20 cellular contexts compared by ENCODE assay signal in the genomic region with DNA sequence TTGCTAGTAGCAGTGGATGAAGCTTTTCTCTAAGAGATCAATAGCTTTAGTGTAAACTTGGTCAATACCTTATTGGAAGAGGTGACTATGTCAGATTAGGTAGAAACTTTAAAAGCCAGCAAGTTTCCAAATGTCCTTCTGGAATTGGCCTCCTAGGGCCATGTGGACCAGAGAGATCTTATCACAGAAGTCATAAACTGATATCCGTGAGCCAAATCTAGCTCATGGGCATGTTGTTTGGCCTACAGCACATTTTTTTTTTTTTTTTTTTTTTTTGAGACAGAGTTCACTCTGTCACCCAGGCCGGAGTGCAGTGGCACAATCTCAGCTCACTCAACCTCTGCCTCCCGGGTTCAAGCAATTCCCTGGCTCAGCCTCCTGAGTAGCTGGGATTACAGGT.
DNase-seq lines count a peak whose midpoint lies in the region; ATAC-seq and TF ChIP-seq lines count a peak whose summit lies in the region.
"Had no signal": no experiment of that assay in that cellular context is flagged by ENCODE, and none has a peak within 500 bp of the region (broad histone marks: within the 10 kb centered on the region; RNA-seq: fewer than 3 reads in every experiment).

No MANE protein-coding gene starts in this region.

- H3K27me3 Mint-ChIP-seq in MCF 10A (ENCODE audit: insufficient read depth, unreplicated experiment), result no peaks in the 10 kb centered on the region
- H3K27me3 Mint-ChIP-seq: B cell; CD4-positive, alpha-beta T cell had no signal

- H3K9me3 ChIP-seq in mammary epithelial cell (replicated peaks; ENCODE audit: insufficient read depth, low read length) (no peaks in the 10 kb centered on the region), adrenal gland (replicated peaks in 1 of 3) (no peaks in the 10 kb centered on the region), right lobe of liver (no peaks in the 10 kb centered on the region), gastrocnemius medialis (no peaks in the 10 kb centered on the region)
- H3K9me3 ChIP-seq: BLaER1 had no signal

- no peak overlapping the region for H3K4me3 ChIP-seq in mammary epithelial cell (replicated peaks in 1 of 3; ENCODE audit: insufficient read depth in 1 of 3, low read depth in 2 of 3, low read length in 3 of 3)
- no peak overlapping the region for H3K4me3 ChIP-seq in adrenal gland
- H3K4me3 ChIP-seq in right lobe of liver, result no peak overlapping the region
- H3K4me3 ChIP-seq in gastrocnemius medialis, result no peak overlapping the region
- H3K4me3 ChIP-seq: BLaER1, GM23338 had no signal

- DNase-seq in MCF 10A (ENCODE audit: unreplicated experiment) (no peak), mammary epithelial cell (no peak), adrenal gland (peak in 4 of 7 donors; percentile 15 to 37 (median 24)), right lobe of liver (peak in 2 of 3 donors; percentile 61 to 66), gastrocnemius medialis (no peak), SW 1271 (lab: John Stamatoyannopoulos, UW) (no peak), EL (no peak), RPMI8226 (no peak)
- DNase-seq: CD4-positive, alpha-beta T cell; CD8-positive, alpha-beta memory T cell; DMS 273 treated with DMSO at 0.1 percent for 48 hours; DMS79; GF-D8; H9 had no signal

- no peak for TF ChIP-seq POLR2A in adrenal gland (IDR thresholded peaks at IDR 0.05)
- no peak for TF ChIP-seq POLR2A in right lobe of liver (IDR thresholded peaks at IDR 0.05)
- TF ChIP-seq POLR2A in gastrocnemius medialis (IDR thresholded peaks at IDR 0.05), result no peak

- no peaks in the 10 kb centered on the region for H3K36me3 ChIP-seq in mammary epithelial cell (ENCODE audit: insufficient read depth, low read length)
- no peaks in the 10 kb centered on the region for H3K36me3 ChIP-seq in adrenal gland (replicated peaks in 1 of 2)
- no peaks in the 10 kb centered on the region for H3K36me3 ChIP-seq in right lobe of liver
- no peaks in the 10 kb centered on the region for H3K36me3 ChIP-seq in gastrocnemius medialis
- H3K36me3 ChIP-seq: BLaER1 had no signal

- H3K4me1 Mint-ChIP-seq in MCF 10A (ENCODE audit: insufficient read depth, unreplicated experiment), result peaks cover 7% of the 10 kb centered on the region
- H3K4me1 Mint-ChIP-seq: CD8-positive, alpha-beta memory T cell had no signal

- no TSS peak for BruUV-seq in MCF 10A (replicated peaks; lab: Mats Ljungman, UMichigan)
- BruUV-seq in mammary epithelial cell (replicated peaks; lab: Mats Ljungman, UMichigan), result no TSS peak

- dilution Hi-C loops in mammary epithelial cell (cut with HindIII; ENCODE audit: low sequenced_read_pairs), result no loop called here

- in situ Hi-C loops in mammary epithelial cell (cut with MboI; ENCODE audit: low sequenced_read_pairs in 2 of 2) (no loop called here), gastrocnemius medialis (cut with MboI; ENCODE audit: low sequenced_read_pairs in 4 of 4) (no loop called here)

- TF ChIP-seq CTCF in MCF 10A (IDR thresholded peaks at IDR 0.05; ENCODE audit: unreplicated experiment) (no peak), mammary epithelial cell (conservative IDR thresholded peaks at IDR 0.05 in 1 of 2, IDR thresholded peaks at IDR 0.05 in 1 of 2; ENCODE audit: extremely low read depth in 1 of 2, insufficient read depth in 1 of 2, low read depth in 1 of 2, low read length in 2 of 2) (no peak), adrenal gland (IDR thresholded peaks at IDR 0.05) (no peak), right lobe of liver (IDR thresholded peaks at IDR 0.05) (no peak), gastrocnemius medialis (IDR thresholded peaks at IDR 0.05 in 4 of 5, conservative IDR thresholded peaks at IDR 0.05 in 1 of 5) (no peak)

- H3K27ac ChIP-seq in mammary epithelial cell (ENCODE audit: insufficient read depth, low read depth, low read length) (no peak overlapping the region), adrenal gland (no peak overlapping the region), right lobe of liver (peak overlapping the region in 2 of 3 donors; percentile 72 to 80), gastrocnemius medialis (peak overlapping the region in 3 of 4 donors; percentile 37 to 81 (median 57))
- H3K27ac ChIP-seq: 22Rv1, BLaER1 had no signal

- intact Hi-C loops in MCF 10A (cut with micrococcal nuclease) (no loop called here), mammary epithelial cell (cut with micrococcal nuclease) (no loop called here), adrenal gland (cut with DNase I) (no loop called here), right lobe of liver (cut with DNase I) (no loop called here), gastrocnemius medialis (cut with DNase I; ENCODE audit: low total_unique reads) (no loop called here)

- POLR2A ChIA-PET in MCF 10A (lab: Yijun Ruan, JAX), result interaction anchor here (0.6 to 2.5 kb wide), 12 partner anchors 11 to 58 kb away, joined by 3 to 12 read pairs (median 3); no protein-coding TSS in a partner anchor

- peak overlapping the region; percentile 72 for H3K27ac Mint-ChIP-seq in MCF 10A (ENCODE audit: low read depth, unreplicated experiment)
- H3K27ac Mint-ChIP-seq: B cell; CD14-positive monocyte; CD4-positive, alpha-beta T cell; CD8-positive, alpha-beta memory T cell; GM23338; H9 had no signal

- no peaks in the 10 kb centered on the region for H3K36me3 Mint-ChIP-seq in MCF 10A (ENCODE audit: insufficient read depth, unreplicated experiment)
- H3K36me3 Mint-ChIP-seq: CD14-positive monocyte; CD8-positive, alpha-beta memory T cell had no signal

- no peak overlapping the region for H3K9ac ChIP-seq in mammary epithelial cell (ENCODE audit: insufficient read depth, low read length)
- H3K9ac ChIP-seq: BLaER1 had no signal

- CTCF ChIA-PET in MCF 10A (lab: Yijun Ruan, JAX), result interaction anchor here (0.5 to 2.4 kb wide), 4 partner anchors 15 to 1103 kb away, joined by 3 to 23 read pairs (median 6); partner anchors contain the start of gene GHR
- CTCF ChIA-PET in mammary epithelial cell (lab: Charles Lee; ENCODE audit: low non-redundant PET), result no interaction called here

- no peaks in the 10 kb centered on the region for H3K27me3 ChIP-seq in mammary epithelial cell (ENCODE audit: insufficient read depth, low read length)
- no peaks in the 10 kb centered on the region for H3K27me3 ChIP-seq in adrenal gland
- H3K27me3 ChIP-seq in right lobe of liver, result no peaks in the 10 kb centered on the region
- H3K27me3 ChIP-seq in gastrocnemius medialis, result no peaks in the 10 kb centered on the region
- H3K27me3 ChIP-seq: BLaER1 had no signal

- ATAC-seq in right lobe of liver, result peak; percentile 46 to 67 (median 62)
- no peak for ATAC-seq in gastrocnemius medialis
- ATAC-seq: GM23338, HCT116 had no signal

- no peaks in the 10 kb centered on the region for H4K20me1 ChIP-seq in mammary epithelial cell (ENCODE audit: insufficient read depth, low read length)
- H4K20me1 ChIP-seq: BLaER1 had no signal

- H3K4me1 ChIP-seq in mammary epithelial cell (ENCODE audit: insufficient read depth, low read length) (peaks cover 18% of the 10 kb centered on the region), adrenal gland (replicated peaks in 1 of 2) (peaks cover 0 to 5% of the 10 kb centered on the region in 2 donors), right lobe of liver (peaks cover 0 to 49% (median 16%) of the 10 kb centered on the region in 4 donors), gastrocnemius medialis (peaks cover 61 to 63% of the 10 kb centered on the region in 2 donors)

- no peak overlapping the region for H3K4me2 ChIP-seq in mammary epithelial cell (ENCODE audit: insufficient read depth, low read depth, low read length)
- H3K4me2 ChIP-seq: BLaER1, GM23338 had no signal

- H2AFZ ChIP-seq in mammary epithelial cell (ENCODE audit: low read depth, low read length), result no peak overlapping the region

- no peaks in the 10 kb centered on the region for H3K9me3 Mint-ChIP-seq in MCF 10A (ENCODE audit: unreplicated experiment)
- H3K9me3 Mint-ChIP-seq: CD14-positive monocyte; CD4-positive, alpha-beta T cell; CD8-positive, alpha-beta memory T cell; H9 had no signal

- H3K79me2 ChIP-seq in mammary epithelial cell (ENCODE audit: insufficient read depth, low read length), result no peaks in the 10 kb centered on the region

- WGBS in mammary epithelial cell (ENCODE audit: low coverage, missing lambda C conversion rate), result 96% methylated on average over 1 of the region's 3 CpGs
- 49 to 71% (median 58%) methylated on average over 3 of the region's 3 CpGs for WGBS in adrenal gland, 4 donors
- WGBS in right lobe of liver (ENCODE audit: insufficient coverage, low coverage, low lambda C conversion rate, missing lambda C conversion rate), result 33% methylated on average over 3 of the region's 3 CpGs

- no peak overlapping the region for H3K4me3 Mint-ChIP-seq in MCF 10A (ENCODE audit: unreplicated experiment)
- H3K4me3 Mint-ChIP-seq: B cell; CD14-positive monocyte; CD4-positive, alpha-beta T cell; CD8-positive, alpha-beta memory T cell; GM23338; H9 had no signal

Comparison
In these comparisons a context has a peak if more than half of its experiments do, and no peak if none do; other contexts are left out.
1. DNase-seq: peak in adrenal gland (4 of 7) and right lobe of liver (2 of 3); none in MCF 10A (single experiment), mammary epithelial cell (single experiment), gastrocnemius medialis (0 of 2), SW 1271 (0 of 2), EL (single experiment) and RPMI8226 (single experiment).
2. H3K27ac ChIP-seq: peak in right lobe of liver (2 of 3) and gastrocnemius medialis (3 of 4); none in mammary epithelial cell (single experiment) and adrenal gland (0 of 5).
3. ATAC-seq: peak in right lobe of liver (4 of 4); none in gastrocnemius medialis (0 of 2).